In the genomic region with DNA sequence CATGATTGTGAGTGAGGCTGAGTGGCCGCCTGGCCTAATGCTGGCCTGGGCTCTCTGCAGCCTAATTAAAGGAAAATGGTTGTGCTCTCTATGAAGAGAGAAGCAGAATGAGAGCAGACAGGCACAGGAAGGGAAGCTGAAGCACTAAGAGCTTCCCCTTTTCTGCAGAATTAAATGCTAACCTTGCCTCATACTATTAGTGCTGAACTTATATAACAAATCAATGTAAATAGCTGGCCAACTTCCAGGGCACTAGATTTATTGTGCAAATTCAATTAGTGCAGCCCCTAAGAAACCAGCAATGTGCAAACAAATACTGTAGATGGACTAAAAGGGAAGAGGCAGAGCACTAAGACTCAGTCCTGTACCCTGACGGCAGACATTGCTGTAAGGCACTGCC, we compare ENCODE assay signal across 28 cellular contexts. TPM values are rescaled to one million over a fixed set of nuclear protein-coding genes. Genes with fewer than 3 reads are reported as not detected.
DNase-seq lines count a peak whose midpoint lies in the region; ATAC-seq, FAIRE-seq and TF ChIP-seq lines count a peak whose summit lies in the region.
"Had no signal": no experiment of that assay in that cellular context is flagged by ENCODE, and none has a peak within 500 bp of the region (broad histone marks: within the 10 kb centered on the region; RNA-seq: fewer than 3 reads in every experiment).

No MANE protein-coding gene starts in this region.

- H3K36me3 Mint-ChIP-seq in H9 (ENCODE audit: insufficient read depth in 1 of 3, low read depth in 3 of 3) = no peaks in the 10 kb centered on the region
- no peaks in the 10 kb centered on the region for H3K36me3 Mint-ChIP-seq in endothelial cell (ENCODE audit: low read depth, unreplicated experiment)
- H3K36me3 Mint-ChIP-seq in activated naive CD8-positive, alpha-beta T cell treated with anti-CD3 and anti-CD28 coated beads for 36 hours = no peaks in the 10 kb centered on the region
- H3K36me3 Mint-ChIP-seq: CD8-positive, alpha-beta T cell; stimulated activated naive B cell treated with anti-CD40 and anti-IgM and Interleukin-4, amounts not matched to agents 10 μg/mL and 1 μg/mL and 100 μg/mL, for 72 hours had no signal

- H3K36me3 ChIP-seq in BLaER1 (no peaks in the 10 kb centered on the region), GM12878 (ENCODE audit: control insufficient read depth in 2 of 2, insufficient read depth in 2 of 2, low read length in 1 of 2) (no peaks in the 10 kb centered on the region; a peak in 1 of 4 replicates), mucosa of descending colon (ENCODE audit: low read depth) (no peaks in the 10 kb centered on the region)
- H3K36me3 ChIP-seq: adrenal gland had no signal

- H3K9me3 Mint-ChIP-seq in H9 (peaks cover under 1 to 3% of the 10 kb centered on the region in 2 experiments; a peak in 3 of 5 replicates), endothelial cell (ENCODE audit: unreplicated experiment) (no peaks in the 10 kb centered on the region)
- no peaks in the 10 kb centered on the region for H3K9me3 Mint-ChIP-seq in activated naive CD8-positive, alpha-beta T cell treated with anti-CD3 and anti-CD28 coated beads for 36 hours

- H4K20me1 ChIP-seq in BLaER1 = no peaks in the 10 kb centered on the region
- no peaks in the 10 kb centered on the region for H4K20me1 ChIP-seq in H9 (ENCODE audit: control insufficient read depth, insufficient read depth, insufficient read length)
- H4K20me1 ChIP-seq in GM12878 (ENCODE audit: control insufficient read depth, insufficient read depth) = no peaks in the 10 kb centered on the region

- BruUV-seq in GM12878 (replicated peaks; lab: Mats Ljungman, UMichigan) = no TSS peak

- intact Hi-C loops in GM12878 (cut with micrococcal nuclease; ENCODE audit: unreplicated experiment) = no loop called here
- intact Hi-C loops in mucosa of descending colon (cut with DNase I, micrococcal nuclease) = no loop called here

- TF ChIP-seq EP300 in GM12878 (IDR thresholded peaks at IDR 0.05; ENCODE audit: borderline replicate concordance in 1 of 2, control insufficient read depth in 1 of 2, low read depth in 2 of 2, low read length in 2 of 2) = no peak

- SMC1A ChIA-PET in GM12878 (lab: Charles Lee; ENCODE audit: uncharacterized antibody, unreplicated experiment) = interaction anchor here (0.6 to 2.1 kb wide), 2 partner anchors 11 to 15 kb away, joined by 4 to 5 read pairs; no protein-coding TSS in a partner anchor

- H3K9me3 ChIP-seq in BLaER1 = peaks cover 5% of the 10 kb centered on the region; the same call in 1 of the 2 replicates
- no peaks in the 10 kb centered on the region for H3K9me3 ChIP-seq in H9 (ENCODE audit: control insufficient read depth, low read depth, low read length)
- H3K9me3 ChIP-seq in GM12878 (replicated peaks; ENCODE audit: control insufficient read depth, insufficient read depth, low read length) = no peaks in the 10 kb centered on the region; the same call in 2 of the 3 replicates
- no peaks in the 10 kb centered on the region for H3K9me3 ChIP-seq in mucosa of descending colon
- H3K9me3 ChIP-seq: adrenal gland, testis had no signal

- no peak overlapping the region for H4K5ac ChIP-seq in H9 (ENCODE audit: insufficient read length, low read depth, low read length)

- H2BK15ac ChIP-seq in H9 (ENCODE audit: low read depth, low read length) = no peak overlapping the region

- TF ChIP-seq CTCF in H9 (conservative IDR thresholded peaks at IDR 0.05) (no peak), GM12878 (IDR thresholded peaks at IDR 0.05 in 2 of 3, conservative IDR thresholded peaks at IDR 0.05 in 1 of 3; ENCODE audit: control insufficient read depth in 2 of 3, extremely low read depth in 1 of 3, insufficient read depth in 1 of 3, low read depth in 3 of 3, low read length in 3 of 3) (no peak), mucosa of descending colon (IDR thresholded peaks at IDR 0.05) (no peak), endothelial cell (IDR thresholded peaks at IDR 0.05; ENCODE audit: unreplicated experiment) (no peak)

- H3K4me1 ChIP-seq in BLaER1 (peaks cover 20% of the 10 kb centered on the region), H9 (ENCODE audit: insufficient read depth, low read length) (no peaks in the 10 kb centered on the region), GM12878 (ENCODE audit: control insufficient read depth, insufficient read depth, low read length) (peaks cover 15% of the 10 kb centered on the region), mucosa of descending colon (ENCODE audit: low read depth) (no peaks in the 10 kb centered on the region)
- H3K4me1 ChIP-seq: adrenal gland, parathyroid adenoma, testis had no signal

- H3K23ac ChIP-seq in H9 (ENCODE audit: insufficient read length, low read depth, low read length) = no peak overlapping the region

- WGBS in H9 (ENCODE audit: extremely low coverage, insufficient read length, low lambda C conversion rate) = no CpG with 5 or more reads among the region's 2 CpGs
- WGBS in GM12878 (ENCODE audit: insufficient coverage, insufficient replicate concordance, low lambda C conversion rate, missing lambda C conversion rate) = 100% methylated on average over 2 of the region's 2 CpGs

- H2BK12ac ChIP-seq in H9 (ENCODE audit: insufficient read length, low read depth, low read length) = no peak overlapping the region

- H3K27me3 Mint-ChIP-seq in H9 (ENCODE audit: low read depth) = no peaks in the 10 kb centered on the region
- H3K27me3 Mint-ChIP-seq in endothelial cell (ENCODE audit: unreplicated experiment) = no peaks in the 10 kb centered on the region
- H3K27me3 Mint-ChIP-seq in activated naive CD8-positive, alpha-beta T cell treated with anti-CD3 and anti-CD28 coated beads for 36 hours = peaks cover 5% of the 10 kb centered on the region

- no peak for TF ChIP-seq RAD21 in GM12878 (IDR thresholded peaks at IDR 0.05; ENCODE audit: insufficient read depth, low read depth, low read length)

- H3K4me3 ChIP-seq in BLaER1 (no peak overlapping the region), GM12878 (no peak overlapping the region), mucosa of descending colon (no peak overlapping the region)
- H3K4me3 ChIP-seq: adrenal gland, coronary artery, testis had no signal

- no peak overlapping the region for H4K91ac ChIP-seq in H9 (ENCODE audit: insufficient read length, low read depth, low read length)

- no peak overlapping the region for H3K14ac ChIP-seq in H9 (ENCODE audit: insufficient read depth, low read length)

- in situ Hi-C loops in GM12878 (cut with MboI) = no loop called here

- POLR2A ChIA-PET in GM12878 (lab: Charles Lee) = no interaction called here

- no peak for TF ChIP-seq POLR2A in GM12878 (IDR thresholded peaks at IDR 0.05; ENCODE audit: low read depth, low read length)

- H3K4me2 ChIP-seq in BLaER1 = peak overlapping the region; percentile 8; the same call in 1 of the 2 replicates
- H3K4me2 ChIP-seq in H9 (ENCODE audit: insufficient read depth, insufficient read length, low read length) = no peak overlapping the region
- H3K4me2 ChIP-seq in GM12878 (ENCODE audit: control insufficient read depth, insufficient read depth) = no peak overlapping the region

- no peak overlapping the region for H3K4me3 Mint-ChIP-seq in H9
- no peak overlapping the region for H3K4me3 Mint-ChIP-seq in endothelial cell (ENCODE audit: unreplicated experiment)
- no peak overlapping the region for H3K4me3 Mint-ChIP-seq in activated naive CD8-positive, alpha-beta T cell treated with anti-CD3 and anti-CD28 coated beads for 36 hours
- H3K4me3 Mint-ChIP-seq: CD8-positive, alpha-beta T cell; stimulated activated naive B cell treated with anti-CD40 and anti-IgM and Interleukin-4, amounts not matched to agents 10 μg/mL and 1 μg/mL and 100 μg/mL, for 72 hours had no signal

- H3K56ac ChIP-seq in H9 (ENCODE audit: insufficient read length, low read depth, low read length) = no peak overlapping the region

- no peaks in the 10 kb centered on the region for H3K23me2 ChIP-seq in H9 (ENCODE audit: insufficient read length, low read depth, low read length, poor library complexity, severe bottlenecking)

- H3K79me2 ChIP-seq in H9 (ENCODE audit: insufficient read depth, low read length) (no peaks in the 10 kb centered on the region; the same call in 1 of the 2 replicates), GM12878 (ENCODE audit: control insufficient read depth, insufficient read depth, low read length) (no peaks in the 10 kb centered on the region)
- H3K79me2 ChIP-seq: parathyroid adenoma had no signal

- peak overlapping the region; percentile 30 for H2BK20ac ChIP-seq in H9 (ENCODE audit: low read depth, low read length, poor library complexity, severe bottlenecking)

- H3K27ac Mint-ChIP-seq in H9 = no peak overlapping the region
- no peak overlapping the region for H3K27ac Mint-ChIP-seq in endothelial cell (ENCODE audit: unreplicated experiment)
- no peak overlapping the region for H3K27ac Mint-ChIP-seq in activated naive CD8-positive, alpha-beta T cell treated with anti-CD3 and anti-CD28 coated beads for 36 hours
- H3K27ac Mint-ChIP-seq: CD8-positive, alpha-beta T cell; stimulated activated naive B cell treated with anti-CD40 and anti-IgM and Interleukin-4, amounts not matched to agents 10 μg/mL and 1 μg/mL and 100 μg/mL, for 72 hours had no signal

- H3K27ac ChIP-seq in BLaER1 = no peak overlapping the region
- H3K27ac ChIP-seq in H9 (ENCODE audit: insufficient read length, low read depth, low read length) = no peak overlapping the region
- H3K27ac ChIP-seq in GM12878 (ENCODE audit: control insufficient read depth, insufficient read depth) = no peak overlapping the region
- H3K27ac ChIP-seq: adrenal gland, coronary artery, parathyroid adenoma, testis, VCaP had no signal

- CTCF ChIA-PET in GM12878 (lab: Yijun Ruan, JAX) = no interaction called here

- no peak overlapping the region for H4K8ac ChIP-seq in H9 (replicated peaks; ENCODE audit: insufficient read length, low read depth, low read length)

- ATAC-seq in GM12878 (no peak), mucosa of descending colon (no peak), GM21825 (IDR thresholded peaks at IDR 0.05; ENCODE audit: unreplicated experiment) (no peak)
- ATAC-seq: CD8-positive, alpha-beta T cell; stimulated activated naive B cell treated with anti-CD40 and anti-IgM and Interleukin-4, amounts not matched to agents 10 μg/mL and 1 μg/mL and 100 μg/mL, for 72 hours had no signal

- H3T11ph ChIP-seq in H9 (ENCODE audit: low read length) = no peak overlapping the region

- H2AK5ac ChIP-seq in H9 (ENCODE audit: insufficient read length, low read length) = no peak overlapping the region

- FAIRE-seq in GM12878 (lab: Jason Lieb, UNC) = no peak
- FAIRE-seq: bronchial epithelial cell had no signal

- no peak overlapping the region for H3K18ac ChIP-seq in H9 (ENCODE audit: insufficient read length, low read depth, low read length)

- no peak overlapping the region for H2BK120ac ChIP-seq in H9 (ENCODE audit: low read depth, low read length, poor library complexity, severe bottlenecking)

- no peak overlapping the region for H2AFZ ChIP-seq in H9 (ENCODE audit: low read length)
- H2AFZ ChIP-seq in GM12878 (ENCODE audit: control insufficient read depth, low read depth, low read length) = no peak overlapping the region
- H2AFZ ChIP-seq: parathyroid adenoma had no signal

- RAD21 ChIA-PET in GM12878 (lab: Charles Lee; ENCODE audit: unreplicated experiment) = no interaction called here

- H3K4me1 Mint-ChIP-seq in H9 (no peaks in the 10 kb centered on the region), endothelial cell (ENCODE audit: unreplicated experiment) (no peaks in the 10 kb centered on the region)
- peaks cover 6% of the 10 kb centered on the region for H3K4me1 Mint-ChIP-seq in activated naive CD8-positive, alpha-beta T cell treated with anti-CD3 and anti-CD28 coated beads for 36 hours

- DNase-seq in H9 (no peak), NCI-H2227 treated with DMSO at 0.1 percent for 48 hours (lab: John Stamatoyannopoulos, UW) (peak; percentile 24), GM12878 (ENCODE audit: low read depth, low spot score) (no peak), mucosa of descending colon (no peak), endothelial cell (ENCODE audit: low spot score) (no peak)
- DNase-seq in activated naive CD8-positive, alpha-beta T cell treated with anti-CD3 and anti-CD28 coated beads for 36 hours = no peak
- DNase-seq: activated CD4-positive, alpha-beta T cell treated with anti-CD3 and anti-CD28 coated beads, Interleukin-2, amount 50 U/mL, for 4 hours; activated gamma-delta T cell; adrenal gland; CD8-positive, alpha-beta T cell; DMS79; kidney glomerular epithelial cell; NCI-H1694; NCI-H226; stimulated activated naive B cell treated with anti-CD40 and anti-IgM and Interleukin-4, amounts not matched to agents 10 μg/mL and 1 μg/mL and 100 μg/mL, for 72 hours; T-helper 1 cell; testis had no signal

- H3K27me3 ChIP-seq in BLaER1 (no peaks in the 10 kb centered on the region), H9 (ENCODE audit: insufficient read depth, low read length) (no peaks in the 10 kb centered on the region), GM12878 (replicated peaks in 1 of 2; ENCODE audit: control insufficient read depth in 2 of 2, insufficient read depth in 2 of 2, low read length in 1 of 2) (no peaks in the 10 kb centered on the region)
- H3K27me3 ChIP-seq: adrenal gland, testis had no signal

- H3K79me1 ChIP-seq in H9 (ENCODE audit: insufficient read depth, low read depth, low read length, poor library complexity, severe bottlenecking) = no peaks in the 10 kb centered on the region

- H3K9ac ChIP-seq in BLaER1 = no peak overlapping the region
- H3K9ac ChIP-seq in H9 (ENCODE audit: extremely low read depth, insufficient read length, low read length) = no peak overlapping the region
- H3K9ac ChIP-seq in GM12878 (ENCODE audit: control insufficient read depth, insufficient read depth, low read length) = no peak overlapping the region
- H3K9ac ChIP-seq: parathyroid adenoma had no signal

- no peak overlapping the region for H2BK5ac ChIP-seq in H9 (ENCODE audit: insufficient read length, low read length)

- H3K4ac ChIP-seq in H9 (ENCODE audit: low read depth, low read length) = no peak overlapping the region

RNA-seq across cellular contexts. Expression of a gene that starts 36.1 kb away (rescaled TPM):
- total RNA-seq in H9 (2021) (0.81 and 0.83 TPM in 2 replicates), GM12878 (2014; rRNA removed) (0.11 TPM in 1 of 2 replicates, not detected in the other), GM12878 (2014; rRNA removed; fragmentation: Illumina TruSeq; extraction: Trizol) (not detected in 2 replicates), GM12878 (2021) (0.08 TPM in 1 of 2 replicates, not detected in the other), mucosa of descending colon (1 to 10 TPM in 2 of 3 donors, under 1 TPM in 1; 0.73 to 6.3 (median 2.8) TPM), endothelial cell (ENCODE audit: unreplicated experiment) (not detected)
- not detected in 2 replicates for total RNA-seq in GM12878 (2013; cell fraction: nucleolus; rRNA removed)
- polyA plus RNA-seq in GM12878 (2011; ENCODE audit: low read depth) = not detected
- polyA plus RNA-seq in GM12878 (2011; rRNA removed) (0.03 TPM in 1 of 2 replicates, not detected in the other), GM12878 (2014; fragmentation: Illumina TruSeq; extraction: Trizol) (not detected in 2 replicates), GM12878 (2014; fragmentation: Nextera tagmentation; extraction: Ambion mirVana) (not detected), GM12878 (2014; rRNA removed) (0.04 TPM in 1 of 2 replicates, not detected in the other), GM12878 (2016; fragmentation: Nextera tagmentation; extraction: Ambion mirVana) (not detected)
- not detected in 2 replicates for polyA plus RNA-seq in GM12878 (2011; cell fraction: cytosol; rRNA removed)
- polyA plus RNA-seq in GM12878 (2011; cell fraction: nucleus; rRNA removed) = not detected in 2 replicates
- polyA plus RNA-seq in GM12878 (2012) = not detected in 2 replicates
- not detected in 2 replicates for polyA minus RNA-seq in GM12878 (2011; rRNA and poly(A)+ RNA removed)
- polyA minus RNA-seq in GM12878 (2011; cell fraction: cytosol; rRNA and poly(A)+ RNA removed) = not detected in 2 replicates
- polyA minus RNA-seq in GM12878 (2011; cell fraction: nucleus; rRNA and poly(A)+ RNA removed) = not detected in 2 replicates
- under 1 TPM; 0.19 to 0.34 TPM for total RNA-seq in activated naive CD8-positive, alpha-beta T cell treated with anti-CD3 and anti-CD28 coated beads for 36 hours
- total RNA-seq: bronchial epithelial cell; CD8-positive, alpha-beta T cell; fibroblast of lung; glomerular endothelial cell; HT1080; myocyte had no signal
- polyA plus RNA-seq: AG04450, fibroblast of lung had no signal
